Comparison of ENCODE assay signal across 8 cellular contexts in the genomic region with DNA sequence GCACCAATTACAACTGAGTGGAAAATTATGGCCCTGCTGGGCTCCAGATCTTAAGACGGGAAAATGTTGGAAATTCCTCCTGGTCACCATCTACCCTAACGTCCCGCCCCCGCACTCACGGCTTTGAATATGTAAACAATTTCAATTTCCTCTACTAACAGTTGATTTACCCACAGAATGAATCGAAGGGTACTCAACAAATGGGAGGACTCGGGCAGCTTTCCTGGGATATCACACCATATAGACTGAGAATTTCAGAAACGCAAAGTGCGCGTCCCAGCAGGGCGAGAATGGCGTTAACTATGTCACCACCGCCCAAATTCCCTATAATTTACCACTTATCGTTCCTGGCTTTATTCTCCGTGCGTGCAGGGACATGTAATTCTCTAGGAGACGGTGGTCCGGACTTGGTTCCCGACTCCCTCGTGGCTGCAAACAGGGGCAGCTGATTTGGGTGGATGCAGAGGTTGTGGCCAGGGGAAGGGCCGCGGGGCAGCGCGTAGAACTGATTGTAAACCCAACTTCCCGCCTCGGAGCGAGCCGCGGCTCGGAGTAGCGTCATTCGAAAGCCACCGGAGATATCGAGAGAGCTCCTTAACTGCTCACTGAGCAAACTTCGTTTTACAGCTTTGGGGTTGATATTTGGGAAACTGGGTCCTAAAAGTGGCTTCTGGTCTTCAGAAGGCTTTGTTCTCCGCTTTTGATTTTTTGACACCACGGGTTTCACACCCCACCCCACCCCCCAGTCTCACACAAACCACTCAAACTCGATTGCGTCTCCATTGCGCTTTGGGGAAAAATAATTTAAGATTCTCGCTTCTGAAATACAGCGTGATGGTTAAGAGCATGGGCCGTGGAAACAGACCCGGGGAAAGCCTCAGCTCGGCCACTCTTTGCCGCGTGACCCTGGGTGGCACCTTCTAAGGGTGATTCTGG. TPM values are rescaled to one million over a fixed set of nuclear protein-coding genes. Genes with fewer than 3 reads are reported as not detected.
DNase-seq lines count a peak whose midpoint lies in the region; ATAC-seq and TF ChIP-seq lines count a peak whose summit lies in the region.

No MANE protein-coding gene starts in this region.

- no peaks in the 10 kb centered on the region for H3K79me2 ChIP-seq in hepatocyte

- H3K27me3 ChIP-seq in hepatocyte = peaks cover 79% of the 10 kb centered on the region

- peak overlapping the region; percentile 32 for H3K27ac ChIP-seq in VCaP
- no peak overlapping the region for H3K27ac ChIP-seq in hepatocyte

- peak overlapping the region; percentile 43 for H2AFZ ChIP-seq in hepatocyte

- no peak for ATAC-seq in GM21619 (IDR thresholded peaks at IDR 0.05; ENCODE audit: unreplicated experiment)
- ATAC-seq in GM19467 (IDR thresholded peaks at IDR 0.05; ENCODE audit: unreplicated experiment) = no peak

- peak; percentile 19 for DNase-seq in stimulated activated CD4-positive, alpha-beta T cell treated with anti-CD3 and anti-CD28 coated beads, Interleukin-12 subunit alpha, Interleukin-12 subunit beta, amount 100 ng/mL, for 4 hours
- DNase-seq in stimulated activated CD4-positive, alpha-beta T cell treated with anti-CD3 and anti-CD28 coated beads, Interleukin-2, amount 100 ng/mL, for 48 hours = no peak
- DNase-seq in hepatocyte (ENCODE audit: low spot score) = peak; percentile 24
- DNase-seq in stimulated activated CD4-positive, alpha-beta T cell treated with anti-CD3 and anti-CD28 coated beads, Interleukin-4, amount 100 ng/mL, for 1 hour = peak; percentile 18
- DNase-seq in NCI-H187 (lab: John Stamatoyannopoulos, UW) = no peak

- peaks cover 12% of the 10 kb centered on the region for H3K4me1 ChIP-seq in hepatocyte (ENCODE audit: insufficient read depth)

- no peaks in the 10 kb centered on the region for H3K9me3 ChIP-seq in hepatocyte (ENCODE audit: low read depth)

- TF ChIP-seq CTCF in VCaP (conservative IDR thresholded peaks at IDR 0.05) = no peak
- no peak for TF ChIP-seq CTCF in hepatocyte (IDR thresholded peaks at IDR 0.05; ENCODE audit: poor library complexity)

- H3K4me2 ChIP-seq in hepatocyte = peak overlapping the region; percentile 79

- H3K4me3 ChIP-seq in hepatocyte = peak overlapping the region; percentile 5

- WGBS in hepatocyte (ENCODE audit: low lambda C conversion rate, missing lambda C conversion rate) = 1% methylated on average over 47 of the region's 47 CpGs

- H3K9me2 ChIP-seq in hepatocyte (replicated peaks; ENCODE audit: insufficient read depth) = no peaks in the 10 kb centered on the region

- H4K20me1 ChIP-seq in hepatocyte (ENCODE audit: insufficient read depth, poor library complexity, severe bottlenecking) = no peaks in the 10 kb centered on the region

- H3K36me3 ChIP-seq in hepatocyte (replicated peaks; ENCODE audit: insufficient read depth, low read depth) = no peaks in the 10 kb centered on the region

RNA-seq across cellular contexts. Expression of gene ZSCAN9, which starts 17.6 kb away (rescaled TPM):
- 12.1 and 12.2 TPM in 2 replicates for total RNA-seq in hepatocyte
- 7.4 and 8.0 TPM in 2 replicates for polyA plus RNA-seq in hepatocyte

RNA-seq across cellular contexts. Expression of gene ZKSCAN4, which starts 44.6 kb away (rescaled TPM):
- total RNA-seq in hepatocyte = 3.1 and 4.3 TPM in 2 replicates
- polyA plus RNA-seq in hepatocyte = 3.1 and 3.5 TPM in 2 replicates

RNA-seq across cellular contexts. Expression of gene NKAPL, which starts 51.6 kb away (rescaled TPM):
- total RNA-seq in hepatocyte = 0.17 TPM in 1 of 2 replicates, not detected in the other
- polyA plus RNA-seq in hepatocyte = not detected in 2 replicates

RNA-seq across cellular contexts. Expression of gene ZSCAN26, which starts 59.4 kb away (rescaled TPM):
- 14.7 and 24.4 TPM in 2 replicates for total RNA-seq in hepatocyte
- polyA plus RNA-seq in hepatocyte = 7.6 and 7.8 TPM in 2 replicates

Comparison
In these comparisons a context has a peak if more than half of its experiments do, and no peak if none do; other contexts are left out.
1. DNase-seq: peak in stimulated activated CD4-positive, alpha-beta T cell treated with anti-CD3 and anti-CD28 coated beads, Interleukin-12 subunit alpha, Interleukin-12 subunit beta, amount 100 ng/mL, for 4 hours (single experiment), hepatocyte (single experiment) and stimulated activated CD4-positive, alpha-beta T cell treated with anti-CD3 and anti-CD28 coated beads, Interleukin-4, amount 100 ng/mL, for 1 hour (single experiment); none in stimulated activated CD4-positive, alpha-beta T cell treated with anti-CD3 and anti-CD28 coated beads, Interleukin-2, amount 100 ng/mL, for 48 hours (0 of 2) and NCI-H187 (0 of 2).